In the genomic region with DNA sequence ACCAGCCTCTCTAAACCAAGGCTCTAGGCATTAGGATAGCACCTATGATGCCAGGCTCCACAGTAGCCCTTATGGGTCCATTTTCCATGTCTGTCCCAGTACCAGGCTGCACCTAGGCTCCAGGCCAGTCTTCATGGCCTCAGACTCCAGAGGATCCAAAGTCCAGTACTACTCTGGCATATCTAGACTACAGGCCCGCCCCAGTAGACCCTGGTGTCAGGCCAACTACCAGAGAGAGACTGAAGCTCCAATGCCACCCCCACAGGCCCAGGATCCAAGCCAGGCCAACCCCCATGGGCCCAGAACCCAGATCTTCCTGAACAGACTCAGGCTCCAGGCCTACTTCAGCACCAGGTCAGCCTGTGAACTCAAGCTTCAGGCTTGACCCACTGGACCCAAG, we compare ENCODE assay signal across 2 cellular contexts.
A peak's percentile ranks its signal among the peaks of the same experiment; 100 is the strongest.
TF ChIP-seq lines count a peak whose summit lies in the region.

No MANE protein-coding gene starts in this region.

TF ChIP-seq in liver, 16 proteins besides CTCF, POLR2A, EP300 and RAD21 (continued from another document):
- TF ChIP-seq, protein P1, sequence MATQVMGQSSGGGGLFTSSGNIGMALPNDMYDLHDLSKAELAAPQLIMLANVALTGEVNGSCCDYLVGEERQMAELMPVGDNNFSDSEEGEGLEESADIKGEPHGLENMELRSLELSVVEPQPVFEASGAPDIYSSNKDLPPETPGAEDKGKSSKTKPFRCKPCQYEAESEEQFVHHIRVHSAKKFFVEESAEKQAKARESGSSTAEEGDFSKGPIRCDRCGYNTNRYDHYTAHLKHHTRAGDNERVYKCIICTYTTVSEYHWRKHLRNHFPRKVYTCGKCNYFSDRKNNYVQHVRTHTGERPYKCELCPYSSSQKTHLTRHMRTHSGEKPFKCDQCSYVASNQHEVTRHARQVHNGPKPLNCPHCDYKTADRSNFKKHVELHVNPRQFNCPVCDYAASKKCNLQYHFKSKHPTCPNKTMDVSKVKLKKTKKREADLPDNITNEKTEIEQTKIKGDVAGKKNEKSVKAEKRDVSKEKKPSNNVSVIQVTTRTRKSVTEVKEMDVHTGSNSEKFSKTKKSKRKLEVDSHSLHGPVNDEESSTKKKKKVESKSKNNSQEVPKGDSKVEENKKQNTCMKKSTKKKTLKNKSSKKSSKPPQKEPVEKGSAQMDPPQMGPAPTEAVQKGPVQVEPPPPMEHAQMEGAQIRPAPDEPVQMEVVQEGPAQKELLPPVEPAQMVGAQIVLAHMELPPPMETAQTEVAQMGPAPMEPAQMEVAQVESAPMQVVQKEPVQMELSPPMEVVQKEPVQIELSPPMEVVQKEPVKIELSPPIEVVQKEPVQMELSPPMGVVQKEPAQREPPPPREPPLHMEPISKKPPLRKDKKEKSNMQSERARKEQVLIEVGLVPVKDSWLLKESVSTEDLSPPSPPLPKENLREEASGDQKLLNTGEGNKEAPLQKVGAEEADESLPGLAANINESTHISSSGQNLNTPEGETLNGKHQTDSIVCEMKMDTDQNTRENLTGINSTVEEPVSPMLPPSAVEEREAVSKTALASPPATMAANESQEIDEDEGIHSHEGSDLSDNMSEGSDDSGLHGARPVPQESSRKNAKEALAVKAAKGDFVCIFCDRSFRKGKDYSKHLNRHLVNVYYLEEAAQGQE (IDR thresholded peaks at IDR 0.05), result no peak
- TF ChIP-seq, protein P2, sequence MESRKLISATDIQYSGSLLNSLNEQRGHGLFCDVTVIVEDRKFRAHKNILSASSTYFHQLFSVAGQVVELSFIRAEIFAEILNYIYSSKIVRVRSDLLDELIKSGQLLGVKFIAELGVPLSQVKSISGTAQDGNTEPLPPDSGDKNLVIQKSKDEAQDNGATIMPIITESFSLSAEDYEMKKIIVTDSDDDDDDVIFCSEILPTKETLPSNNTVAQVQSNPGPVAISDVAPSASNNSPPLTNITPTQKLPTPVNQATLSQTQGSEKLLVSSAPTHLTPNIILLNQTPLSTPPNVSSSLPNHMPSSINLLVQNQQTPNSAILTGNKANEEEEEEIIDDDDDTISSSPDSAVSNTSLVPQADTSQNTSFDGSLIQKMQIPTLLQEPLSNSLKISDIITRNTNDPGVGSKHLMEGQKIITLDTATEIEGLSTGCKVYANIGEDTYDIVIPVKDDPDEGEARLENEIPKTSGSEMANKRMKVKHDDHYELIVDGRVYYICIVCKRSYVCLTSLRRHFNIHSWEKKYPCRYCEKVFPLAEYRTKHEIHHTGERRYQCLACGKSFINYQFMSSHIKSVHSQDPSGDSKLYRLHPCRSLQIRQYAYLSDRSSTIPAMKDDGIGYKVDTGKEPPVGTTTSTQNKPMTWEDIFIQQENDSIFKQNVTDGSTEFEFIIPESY (IDR thresholded peaks at IDR 0.05), result no peak
- TF ChIP-seq HNF4A (conservative IDR thresholded peaks at IDR 0.05), result peak in 1 of 2 donors; percentile 90
- no peak for TF ChIP-seq FOXA2 (IDR thresholded peaks at IDR 0.05)
- TF ChIP-seq SP1 (IDR thresholded peaks at IDR 0.05), result peak; percentile 51
- TF ChIP-seq, protein P3, sequence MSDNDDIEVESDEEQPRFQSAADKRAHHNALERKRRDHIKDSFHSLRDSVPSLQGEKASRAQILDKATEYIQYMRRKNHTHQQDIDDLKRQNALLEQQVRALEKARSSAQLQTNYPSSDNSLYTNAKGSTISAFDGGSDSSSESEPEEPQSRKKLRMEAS (IDR thresholded peaks at IDR 0.05), result no peak
- TF ChIP-seq FOXA1 (IDR thresholded peaks at IDR 0.05), result no peak
- no peak for TF ChIP-seq JUND (IDR thresholded peaks at IDR 0.05)
- TF ChIP-seq YY1 (IDR thresholded peaks at IDR 0.05), result no peak
TF ChIP-seq in liver: peak in this region for 4.

TF ChIP-seq in HepG2, 621 proteins besides CTCF, POLR2A, EP300 and RAD21 (continued from another document):
- TF ChIP-seq, protein P4, sequence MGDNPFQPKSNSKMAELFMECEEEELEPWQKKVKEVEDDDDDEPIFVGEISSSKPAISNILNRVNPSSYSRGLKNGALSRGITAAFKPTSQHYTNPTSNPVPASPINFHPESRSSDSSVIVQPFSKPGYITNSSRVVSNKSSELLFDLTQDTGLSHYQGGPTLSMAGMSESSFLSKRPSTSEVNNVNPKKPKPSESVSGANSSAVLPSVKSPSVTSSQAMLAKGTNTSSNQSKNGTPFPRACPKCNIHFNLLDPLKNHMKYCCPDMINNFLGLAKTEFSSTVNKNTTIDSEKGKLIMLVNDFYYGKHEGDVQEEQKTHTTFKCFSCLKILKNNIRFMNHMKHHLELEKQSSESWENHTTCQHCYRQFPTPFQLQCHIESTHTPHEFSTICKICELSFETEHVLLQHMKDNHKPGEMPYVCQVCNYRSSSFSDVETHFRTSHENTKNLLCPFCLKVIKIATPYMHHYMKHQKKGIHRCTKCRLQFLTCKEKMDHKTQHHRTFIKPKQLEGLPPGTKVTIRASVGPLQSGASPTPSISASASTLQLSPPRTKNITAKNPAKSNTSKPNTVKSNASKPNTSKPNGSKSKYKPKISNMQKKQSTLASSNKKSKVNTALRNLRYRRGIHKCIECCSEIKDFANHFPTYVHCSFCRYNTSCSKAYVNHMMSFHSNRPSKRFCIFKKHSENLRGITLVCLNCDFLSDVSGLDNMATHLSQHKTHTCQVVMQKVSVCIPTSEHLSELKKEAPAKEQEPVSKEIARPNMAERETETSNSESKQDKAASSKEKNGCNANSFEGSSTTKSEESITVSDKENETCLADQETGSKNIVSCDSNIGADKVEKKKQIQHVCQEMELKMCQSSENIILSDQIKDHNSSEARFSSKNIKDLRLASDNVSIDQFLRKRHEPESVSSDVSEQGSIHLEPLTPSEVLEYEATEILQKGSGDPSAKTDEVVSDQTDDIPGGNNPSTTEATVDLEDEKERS (CRISPR knock-in tag; IDR thresholded peaks at IDR 0.05), result no peak
- TF ChIP-seq SRY (CRISPR knock-in tag; IDR thresholded peaks at IDR 0.05) (no peak), ERF (CRISPR knock-in tag; IDR thresholded peaks at IDR 0.05) (no peak)
